In genomic region chr20:14445310-14445709, GRCh38 we compare ENCODE assay signal across 19 cellular contexts.
DNase-seq lines count a peak whose midpoint lies in the region; ATAC-seq and TF ChIP-seq lines count a peak whose summit lies in the region.
"Had no signal": no experiment of that assay in that cellular context is flagged by ENCODE, and none has a peak within 500 bp of the region (broad histone marks: within the 10 kb centered on the region; RNA-seq: fewer than 3 reads in every experiment).

No MANE protein-coding gene starts in this region.

- no peaks in the 10 kb centered on the region for H3K36me3 ChIP-seq in MG63

- no peak overlapping the region for H3K4me3 Mint-ChIP-seq in activated T-helper 2 cell treated with anti-CD3 and anti-CD28 coated beads, Interferon-gamma antibody, Interleukin-2, Interleukin-4, amounts not matched to agents 10 μg/mL and 5 μg/mL and 100 μg/mL, durations not matched to agents 14 hours and 24 hours and 36 hours (ENCODE audit: low read depth)
- H3K4me3 Mint-ChIP-seq: activated CD4-positive, alpha-beta T cell treated with anti-CD3 and anti-CD28 coated beads, Interleukin-2, amount 10 ng/mL, durations not matched to agents 7 days and 5 days; activated naive CD8-positive, alpha-beta T cell; activated T-cell treated with anti-CD3 and anti-CD28 coated beads, Interleukin-2, amount 50 U/mL, for 24 hours; central memory CD8-positive, alpha-beta T cell; endodermal cell had no signal

- no peak overlapping the region for H3K27ac ChIP-seq in foreskin keratinocyte

- no peak for TF ChIP-seq CTCF in foreskin keratinocyte (conservative IDR thresholded peaks at IDR 0.05)

- H3K9me3 Mint-ChIP-seq in activated T-helper 2 cell treated with anti-CD3 and anti-CD28 coated beads, Interferon-gamma antibody, Interleukin-2, Interleukin-4, amounts not matched to agents 10 μg/mL and 5 μg/mL and 100 μg/mL, durations not matched to agents 14 hours and 24 hours and 36 hours = peaks cover 53% of the 10 kb centered on the region
- H3K9me3 Mint-ChIP-seq: endodermal cell had no signal

- H3K27me3 Mint-ChIP-seq in activated T-helper 2 cell treated with anti-CD3 and anti-CD28 coated beads, Interferon-gamma antibody, Interleukin-2, Interleukin-4, amounts not matched to agents 10 μg/mL and 5 μg/mL and 100 μg/mL, durations not matched to agents 14 hours and 24 hours and 36 hours (ENCODE audit: low read depth) = no peaks in the 10 kb centered on the region
- H3K27me3 Mint-ChIP-seq: activated CD4-positive, alpha-beta T cell treated with anti-CD3 and anti-CD28 coated beads, Interleukin-2, amount 10 ng/mL, durations not matched to agents 7 days and 5 days; activated naive CD8-positive, alpha-beta T cell; activated T-cell treated with anti-CD3 and anti-CD28 coated beads, Interleukin-2, amount 50 U/mL, for 24 hours; central memory CD8-positive, alpha-beta T cell had no signal

- H3K27me3 ChIP-seq in foreskin keratinocyte (no peaks in the 10 kb centered on the region), MG63 (no peaks in the 10 kb centered on the region)

- no peaks in the 10 kb centered on the region for H3K4me1 Mint-ChIP-seq in activated T-helper 2 cell treated with anti-CD3 and anti-CD28 coated beads, Interferon-gamma antibody, Interleukin-2, Interleukin-4, amounts not matched to agents 10 μg/mL and 5 μg/mL and 100 μg/mL, durations not matched to agents 14 hours and 24 hours and 36 hours (ENCODE audit: low read depth)
- H3K4me1 Mint-ChIP-seq: activated CD4-positive, alpha-beta T cell treated with anti-CD3 and anti-CD28 coated beads, Interleukin-2, amount 10 ng/mL, durations not matched to agents 7 days and 5 days; central memory CD8-positive, alpha-beta T cell had no signal

- H3K4me3 ChIP-seq in MG63 = no peak overlapping the region

- H3K36me3 Mint-ChIP-seq in activated T-helper 2 cell treated with anti-CD3 and anti-CD28 coated beads, Interferon-gamma antibody, Interleukin-2, Interleukin-4, amounts not matched to agents 10 μg/mL and 5 μg/mL and 100 μg/mL, durations not matched to agents 14 hours and 24 hours and 36 hours (ENCODE audit: low read depth) = no peaks in the 10 kb centered on the region
- H3K36me3 Mint-ChIP-seq: activated naive CD8-positive, alpha-beta T cell had no signal

- H3K4me1 ChIP-seq in foreskin keratinocyte = peaks cover 13% of the 10 kb centered on the region

- ATAC-seq in foreskin keratinocyte = peak; percentile 90
- ATAC-seq in GM18520 (IDR thresholded peaks at IDR 0.05; ENCODE audit: unreplicated experiment) = no peak
- ATAC-seq in HG02763 (IDR thresholded peaks at IDR 0.05; ENCODE audit: unreplicated experiment) = no peak

- intact Hi-C loops in activated T-helper 2 cell treated with anti-CD3 and anti-CD28 coated beads, Interferon-gamma antibody, Interleukin-2, Interleukin-4, amounts not matched to agents 10 μg/mL and 5 μg/mL and 100 μg/mL, durations not matched to agents 14 hours and 24 hours and 36 hours (cut with micrococcal nuclease) = no loop called here

- no peak overlapping the region for H3K27ac Mint-ChIP-seq in activated T-helper 2 cell treated with anti-CD3 and anti-CD28 coated beads, Interferon-gamma antibody, Interleukin-2, Interleukin-4, amounts not matched to agents 10 μg/mL and 5 μg/mL and 100 μg/mL, durations not matched to agents 14 hours and 24 hours and 36 hours
- H3K27ac Mint-ChIP-seq: activated CD4-positive, alpha-beta T cell treated with anti-CD3 and anti-CD28 coated beads, Interleukin-2, amount 10 ng/mL, durations not matched to agents 7 days and 5 days; activated naive CD8-positive, alpha-beta T cell; activated T-cell treated with anti-CD3 and anti-CD28 coated beads, Interleukin-2, amount 50 U/mL, for 24 hours; endodermal cell had no signal

- H3K9me3 ChIP-seq in MG63 = no peaks in the 10 kb centered on the region

- peak; percentile 24 for DNase-seq in A172 (ENCODE audit: low spot score)
- peak; percentile 32 for DNase-seq in GM04504 (ENCODE audit: low read depth)
- peak; percentile 71 for DNase-seq in amniotic epithelial cell (ENCODE audit: low read depth)
- peak; percentile 54 to 81 for DNase-seq in foreskin keratinocyte
- DNase-seq in activated T-helper 2 cell treated with anti-CD3 and anti-CD28 coated beads, Interferon-gamma antibody, Interleukin-2, Interleukin-4, amounts not matched to agents 10 μg/mL and 5 μg/mL and 100 μg/mL, durations not matched to agents 14 hours and 24 hours and 36 hours (ENCODE audit: low spot score) = no peak
- no peak for DNase-seq in MG63
- DNase-seq: activated CD4-positive, alpha-beta T cell treated with anti-CD3 and anti-CD28 coated beads, Interleukin-2, amount 10 ng/mL, durations not matched to agents 7 days and 5 days; activated T-cell treated with anti-CD3 and anti-CD28 coated beads, Interleukin-2, amount 50 U/mL, for 24 hours; Calu3; endodermal cell; NCI-H1092; NCI-H2171; posterior cingulate gyrus; SIG-M5; T-helper 9 cell had no signal

Comparison
In these comparisons a context has a peak if more than half of its experiments do, and no peak if none do; other contexts are left out.
1. DNase-seq: peak in A172 (single experiment), GM04504 (single experiment), amniotic epithelial cell (single experiment) and foreskin keratinocyte (2 of 2); none in activated T-helper 2 cell treated with anti-CD3 and anti-CD28 coated beads, Interferon-gamma antibody, Interleukin-2, Interleukin-4, amounts not matched to agents 10 μg/mL and 5 μg/mL and 100 μg/mL, durations not matched to agents 14 hours and 24 hours and 36 hours (single experiment) and MG63 (single experiment).